ENCODE assay signal across 4 cellular contexts in the genomic region with DNA sequence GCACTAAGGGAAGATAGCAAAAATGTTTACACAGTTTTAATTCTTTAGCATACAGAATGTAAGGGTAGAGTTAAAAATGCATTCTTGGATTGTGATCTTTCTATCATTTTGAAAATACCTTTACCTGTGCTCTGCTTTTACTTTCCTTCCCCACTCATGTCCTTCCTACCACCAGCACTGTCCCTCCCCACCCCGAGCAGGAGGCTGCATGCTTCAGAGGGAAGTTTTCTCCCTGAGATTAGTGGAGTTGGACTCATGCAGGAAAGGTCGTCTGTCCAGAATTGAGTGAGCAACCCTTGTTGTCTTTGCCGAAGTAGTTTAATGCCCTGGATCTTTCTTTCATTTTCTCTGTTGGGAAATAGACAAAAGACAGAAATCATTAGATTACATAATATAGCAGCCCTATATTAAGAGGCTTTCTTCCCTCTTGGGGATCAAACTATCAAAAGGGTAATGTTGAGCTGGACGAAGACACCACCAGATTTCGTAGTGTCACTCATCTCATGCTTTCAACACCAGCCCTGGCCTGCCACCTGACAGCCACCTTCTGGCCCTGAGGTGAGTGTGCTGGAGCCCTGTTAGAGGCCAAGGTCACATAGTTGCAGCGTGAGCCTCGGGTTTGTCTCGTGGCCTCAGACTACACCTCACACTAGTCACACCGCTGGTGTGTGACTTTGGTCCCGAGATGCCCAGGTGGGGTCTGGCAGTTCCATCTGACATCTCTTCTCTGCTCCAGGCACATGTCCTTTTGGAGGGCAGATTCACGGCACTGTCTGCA.
TF ChIP-seq lines count a peak whose summit lies in the region.

No MANE protein-coding gene starts in this region.

TF ChIP-seq in SK-N-SH, 30 proteins besides CTCF, POLR2A, EP300 and RAD21:
- TF ChIP-seq GATA2 (CRISPR knock-in tag; IDR thresholded peaks at IDR 0.05), result no peak
- TF ChIP-seq JUND (IDR thresholded peaks at IDR 0.05), result no peak
- no peak for TF ChIP-seq NFIC (IDR thresholded peaks at IDR 0.05; ENCODE audit: borderline replicate concordance)
- no peak for TF ChIP-seq NRF1 (IDR thresholded peaks at IDR 0.05; ENCODE audit: low read depth, low read length)
- no peak for TF ChIP-seq YY1 (IDR thresholded peaks at IDR 0.05; ENCODE audit: low read depth)
- TF ChIP-seq, protein P1, sequence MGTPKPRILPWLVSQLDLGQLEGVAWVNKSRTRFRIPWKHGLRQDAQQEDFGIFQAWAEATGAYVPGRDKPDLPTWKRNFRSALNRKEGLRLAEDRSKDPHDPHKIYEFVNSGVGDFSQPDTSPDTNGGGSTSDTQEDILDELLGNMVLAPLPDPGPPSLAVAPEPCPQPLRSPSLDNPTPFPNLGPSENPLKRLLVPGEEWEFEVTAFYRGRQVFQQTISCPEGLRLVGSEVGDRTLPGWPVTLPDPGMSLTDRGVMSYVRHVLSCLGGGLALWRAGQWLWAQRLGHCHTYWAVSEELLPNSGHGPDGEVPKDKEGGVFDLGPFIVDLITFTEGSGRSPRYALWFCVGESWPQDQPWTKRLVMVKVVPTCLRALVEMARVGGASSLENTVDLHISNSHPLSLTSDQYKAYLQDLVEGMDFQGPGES (IDR thresholded peaks at IDR 0.05; ENCODE audit: low read depth, low read length), result no peak
- TF ChIP-seq SMC3 (IDR thresholded peaks at IDR 0.05; ENCODE audit: low read depth, low read length), result no peak
- no peak for TF ChIP-seq ELF1 (IDR thresholded peaks at IDR 0.05)
- TF ChIP-seq FOSL2 (IDR thresholded peaks at IDR 0.05; ENCODE audit: borderline replicate concordance, low read depth), result no peak
- no peak for TF ChIP-seq SIN3A (IDR thresholded peaks at IDR 0.05; ENCODE audit: borderline replicate concordance, low read depth, low read length)
- no peak for TF ChIP-seq MXI1 (IDR thresholded peaks at IDR 0.05; ENCODE audit: low read depth, low read length)
- TF ChIP-seq USF1 (IDR thresholded peaks at IDR 0.05; ENCODE audit: borderline replicate concordance, low read depth), result no peak

TF ChIP-seq in SK-N-SH treated with all-trans-retinoic acid at 6 μM for 48 hours, 23 proteins besides CTCF, POLR2A, EP300 and RAD21:
- no peak for TF ChIP-seq OSR1 (CRISPR knock-in tag; IDR thresholded peaks at IDR 0.05)
- no peak for TF ChIP-seq ZNF70 (CRISPR knock-in tag; IDR thresholded peaks at IDR 0.05)
- no peak for TF ChIP-seq ZFP3 (CRISPR knock-in tag; IDR thresholded peaks at IDR 0.05)
- no peak for TF ChIP-seq SNAI2 (CRISPR knock-in tag; IDR thresholded peaks at IDR 0.05)
- TF ChIP-seq GLIS3 (CRISPR knock-in tag; IDR thresholded peaks at IDR 0.05), result no peak

TF ChIP-seq in IMR-90, 13 proteins besides CTCF, POLR2A, EP300 and RAD21:
- TF ChIP-seq MXI1 (IDR thresholded peaks at IDR 0.05; ENCODE audit: borderline replicate concordance, low read depth, low read length) (no peak), MAFK (IDR thresholded peaks at IDR 0.05; ENCODE audit: low read depth, low read length) (no peak), RCOR1 (IDR thresholded peaks at IDR 0.05; ENCODE audit: insufficient replicate concordance, low read length) (no peak), USF2 (IDR thresholded peaks at IDR 0.05; ENCODE audit: low read depth, low read length) (no peak), NFE2L2 (IDR thresholded peaks at IDR 0.05; ENCODE audit: low read depth, low read length) (no peak), FOS (IDR thresholded peaks at IDR 0.05; ENCODE audit: low read depth, low read length) (no peak), SMC3 (IDR thresholded peaks at IDR 0.05; ENCODE audit: low read depth, low read length) (no peak), RFX5 (IDR thresholded peaks at IDR 0.05; ENCODE audit: low read depth, low read length) (no peak), BHLHE40 (IDR thresholded peaks at IDR 0.05; ENCODE audit: low read depth, low read length) (no peak), CEBPB (IDR thresholded peaks at IDR 0.05; ENCODE audit: low read depth, low read length) (no peak), MAZ (IDR thresholded peaks at IDR 0.05; ENCODE audit: borderline replicate concordance, low read depth, low read length) (no peak), CHD1 (IDR thresholded peaks at IDR 0.05; ENCODE audit: low read depth, low read length) (no peak)
- TF ChIP-seq, protein P2, sequence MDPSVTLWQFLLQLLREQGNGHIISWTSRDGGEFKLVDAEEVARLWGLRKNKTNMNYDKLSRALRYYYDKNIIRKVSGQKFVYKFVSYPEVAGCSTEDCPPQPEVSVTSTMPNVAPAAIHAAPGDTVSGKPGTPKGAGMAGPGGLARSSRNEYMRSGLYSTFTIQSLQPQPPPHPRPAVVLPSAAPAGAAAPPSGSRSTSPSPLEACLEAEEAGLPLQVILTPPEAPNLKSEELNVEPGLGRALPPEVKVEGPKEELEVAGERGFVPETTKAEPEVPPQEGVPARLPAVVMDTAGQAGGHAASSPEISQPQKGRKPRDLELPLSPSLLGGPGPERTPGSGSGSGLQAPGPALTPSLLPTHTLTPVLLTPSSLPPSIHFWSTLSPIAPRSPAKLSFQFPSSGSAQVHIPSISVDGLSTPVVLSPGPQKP (IDR thresholded peaks at IDR 0.05; ENCODE audit: borderline replicate concordance, low read depth, low read length), result no peak
TF ChIP-seq in IMR-90: peak in this region for 0.

TF ChIP-seq in liver, 16 proteins besides CTCF, POLR2A, EP300 and RAD21:
- peak; percentile 34 for TF ChIP-seq YY1 (IDR thresholded peaks at IDR 0.05)
- peak; percentile 95 to 99 for TF ChIP-seq RXRA (IDR thresholded peaks at IDR 0.05)
- TF ChIP-seq FOXA1 (IDR thresholded peaks at IDR 0.05), result no peak
- TF ChIP-seq HNF4A (conservative IDR thresholded peaks at IDR 0.05), result peak; percentile 83 to 86
- TF ChIP-seq EGR1 (IDR thresholded peaks at IDR 0.05; ENCODE audit: low read depth in 2 of 2), result no peak
- no peak for TF ChIP-seq TAF1 (conservative IDR thresholded peaks at IDR 0.05)
- TF ChIP-seq HNF4G (IDR thresholded peaks at IDR 0.05), result peak; percentile 39
- peak in 1 of 2 donors; percentile 28 for TF ChIP-seq GABPA (IDR thresholded peaks at IDR 0.05 in 1 of 2, conservative IDR thresholded peaks at IDR 0.05 in 1 of 2)
- TF ChIP-seq FOXA2 (IDR thresholded peaks at IDR 0.05), result no peak
- TF ChIP-seq NR2F2 (IDR thresholded peaks at IDR 0.05), result peak; percentile 77
- TF ChIP-seq SP1 (IDR thresholded peaks at IDR 0.05), result peak; percentile 87
- peak; percentile 87 for TF ChIP-seq MAX (IDR thresholded peaks at IDR 0.05)
- peak; percentile 48 to 53 for TF ChIP-seq JUND (IDR thresholded peaks at IDR 0.05)
- peak; percentile 73 for TF ChIP-seq ZBTB33 (IDR thresholded peaks at IDR 0.05)
- TF ChIP-seq ATF3 (IDR thresholded peaks at IDR 0.05), result peak; percentile 43
- TF ChIP-seq REST (IDR thresholded peaks at IDR 0.05), result no peak
